ENCODE assay signal across 2 cellular contexts in the genomic region with DNA sequence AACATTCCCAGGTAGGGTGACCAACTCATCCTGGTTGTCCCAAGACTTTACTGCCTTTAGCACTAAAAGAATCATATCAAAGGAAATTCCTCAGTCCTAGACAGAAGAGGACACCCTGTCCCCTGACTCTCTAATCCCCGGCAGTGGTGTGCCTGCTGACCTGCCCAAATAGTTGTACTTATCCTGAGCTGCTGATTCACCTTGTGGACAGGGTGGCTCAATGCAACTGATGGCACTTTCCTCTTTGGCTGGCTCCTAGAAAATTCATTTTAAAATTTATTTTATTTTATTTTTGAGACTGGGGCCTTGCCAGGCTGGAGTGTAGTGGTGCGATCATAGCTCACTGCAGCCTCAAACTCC.
TF ChIP-seq lines count a peak whose summit lies in the region.

No MANE protein-coding gene starts in this region.

TF ChIP-seq in SK-N-SH, 30 proteins besides CTCF, POLR2A, EP300 and RAD21 (continued from another document):
- TF ChIP-seq, protein P1, sequence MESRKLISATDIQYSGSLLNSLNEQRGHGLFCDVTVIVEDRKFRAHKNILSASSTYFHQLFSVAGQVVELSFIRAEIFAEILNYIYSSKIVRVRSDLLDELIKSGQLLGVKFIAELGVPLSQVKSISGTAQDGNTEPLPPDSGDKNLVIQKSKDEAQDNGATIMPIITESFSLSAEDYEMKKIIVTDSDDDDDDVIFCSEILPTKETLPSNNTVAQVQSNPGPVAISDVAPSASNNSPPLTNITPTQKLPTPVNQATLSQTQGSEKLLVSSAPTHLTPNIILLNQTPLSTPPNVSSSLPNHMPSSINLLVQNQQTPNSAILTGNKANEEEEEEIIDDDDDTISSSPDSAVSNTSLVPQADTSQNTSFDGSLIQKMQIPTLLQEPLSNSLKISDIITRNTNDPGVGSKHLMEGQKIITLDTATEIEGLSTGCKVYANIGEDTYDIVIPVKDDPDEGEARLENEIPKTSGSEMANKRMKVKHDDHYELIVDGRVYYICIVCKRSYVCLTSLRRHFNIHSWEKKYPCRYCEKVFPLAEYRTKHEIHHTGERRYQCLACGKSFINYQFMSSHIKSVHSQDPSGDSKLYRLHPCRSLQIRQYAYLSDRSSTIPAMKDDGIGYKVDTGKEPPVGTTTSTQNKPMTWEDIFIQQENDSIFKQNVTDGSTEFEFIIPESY (IDR thresholded peaks at IDR 0.05; ENCODE audit: borderline replicate concordance, low read depth): no peak
- no peak for TF ChIP-seq TCF12 (IDR thresholded peaks at IDR 0.05)
- TF ChIP-seq MXI1 (IDR thresholded peaks at IDR 0.05; ENCODE audit: low read depth, low read length): no peak
- no peak for TF ChIP-seq MEF2A (IDR thresholded peaks at IDR 0.05; ENCODE audit: borderline replicate concordance, low read depth)
- no peak for TF ChIP-seq NFIC (IDR thresholded peaks at IDR 0.05; ENCODE audit: borderline replicate concordance)
- TF ChIP-seq FOSL2 (IDR thresholded peaks at IDR 0.05; ENCODE audit: borderline replicate concordance, low read depth): no peak
- no peak for TF ChIP-seq FOXJ3 (CRISPR knock-in tag; IDR thresholded peaks at IDR 0.05)
- TF ChIP-seq RCOR1 (IDR thresholded peaks at IDR 0.05; ENCODE audit: low read length): no peak

TF ChIP-seq in SK-N-SH treated with all-trans-retinoic acid at 6 μM for 48 hours, 23 proteins besides CTCF, POLR2A, EP300 and RAD21 (continued from another document):
- TF ChIP-seq BACH2 (CRISPR knock-in tag; IDR thresholded peaks at IDR 0.05; ENCODE audit: borderline replicate concordance): no peak
- TF ChIP-seq, protein P2, sequence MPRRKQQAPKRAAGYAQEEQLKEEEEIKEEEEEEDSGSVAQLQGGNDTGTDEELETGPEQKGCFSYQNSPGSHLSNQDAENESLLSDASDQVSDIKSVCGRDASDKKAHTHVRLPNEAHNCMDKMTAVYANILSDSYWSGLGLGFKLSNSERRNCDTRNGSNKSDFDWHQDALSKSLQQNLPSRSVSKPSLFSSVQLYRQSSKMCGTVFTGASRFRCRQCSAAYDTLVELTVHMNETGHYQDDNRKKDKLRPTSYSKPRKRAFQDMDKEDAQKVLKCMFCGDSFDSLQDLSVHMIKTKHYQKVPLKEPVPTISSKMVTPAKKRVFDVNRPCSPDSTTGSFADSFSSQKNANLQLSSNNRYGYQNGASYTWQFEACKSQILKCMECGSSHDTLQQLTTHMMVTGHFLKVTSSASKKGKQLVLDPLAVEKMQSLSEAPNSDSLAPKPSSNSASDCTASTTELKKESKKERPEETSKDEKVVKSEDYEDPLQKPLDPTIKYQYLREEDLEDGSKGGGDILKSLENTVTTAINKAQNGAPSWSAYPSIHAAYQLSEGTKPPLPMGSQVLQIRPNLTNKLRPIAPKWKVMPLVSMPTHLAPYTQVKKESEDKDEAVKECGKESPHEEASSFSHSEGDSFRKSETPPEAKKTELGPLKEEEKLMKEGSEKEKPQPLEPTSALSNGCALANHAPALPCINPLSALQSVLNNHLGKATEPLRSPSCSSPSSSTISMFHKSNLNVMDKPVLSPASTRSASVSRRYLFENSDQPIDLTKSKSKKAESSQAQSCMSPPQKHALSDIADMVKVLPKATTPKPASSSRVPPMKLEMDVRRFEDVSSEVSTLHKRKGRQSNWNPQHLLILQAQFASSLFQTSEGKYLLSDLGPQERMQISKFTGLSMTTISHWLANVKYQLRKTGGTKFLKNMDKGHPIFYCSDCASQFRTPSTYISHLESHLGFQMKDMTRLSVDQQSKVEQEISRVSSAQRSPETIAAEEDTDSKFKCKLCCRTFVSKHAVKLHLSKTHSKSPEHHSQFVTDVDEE (CRISPR knock-in tag; IDR thresholded peaks at IDR 0.05): no peak
- no peak for TF ChIP-seq ARNTL (CRISPR knock-in tag; IDR thresholded peaks at IDR 0.05; ENCODE audit: borderline replicate concordance, low read depth)
- no peak for TF ChIP-seq ZNF565 (CRISPR knock-in tag; conservative IDR thresholded peaks at IDR 0.05; ENCODE audit: low read depth)
- no peak for TF ChIP-seq PPARA (CRISPR knock-in tag; IDR thresholded peaks at IDR 0.05; ENCODE audit: borderline replicate concordance)
- TF ChIP-seq TCF4 (CRISPR knock-in tag; IDR thresholded peaks at IDR 0.05; ENCODE audit: borderline replicate concordance): no peak
- TF ChIP-seq CSDC2 (CRISPR knock-in tag; IDR thresholded peaks at IDR 0.05): no peak
- TF ChIP-seq SNAI2 (CRISPR knock-in tag; IDR thresholded peaks at IDR 0.05): no peak
